ENCODE assay signal across 14 cellular contexts in the genomic region with DNA sequence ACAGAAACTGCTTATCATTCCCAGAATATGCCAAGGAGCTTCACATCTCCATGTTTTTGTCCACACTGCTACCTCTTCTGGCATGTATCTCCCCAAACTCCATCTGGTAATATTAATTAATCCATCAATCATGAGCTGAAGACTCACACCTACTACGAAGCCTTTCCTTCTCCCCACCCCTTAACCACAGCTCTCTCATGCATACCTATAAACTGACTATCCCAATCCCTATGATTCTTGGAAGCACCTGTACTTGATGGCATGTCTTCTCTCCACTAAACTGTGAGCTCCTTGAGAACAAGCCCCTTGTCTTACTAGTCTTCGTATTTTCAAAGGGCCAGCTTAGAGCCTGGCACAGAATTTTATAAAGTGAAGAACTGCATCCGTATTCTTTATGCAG. TPM values are rescaled to one million over a fixed set of nuclear protein-coding genes. Genes with fewer than 3 reads are reported as not detected.
DNase-seq lines count a peak whose midpoint lies in the region; ATAC-seq and TF ChIP-seq lines count a peak whose summit lies in the region.
"Had no signal": no experiment of that assay in that cellular context is flagged by ENCODE, and none has a peak within 500 bp of the region (broad histone marks: within the 10 kb centered on the region; RNA-seq: fewer than 3 reads in every experiment).

No MANE protein-coding gene starts in this region.

- peak overlapping the region; percentile 30 for H3K27ac Mint-ChIP-seq in T-helper 17 cell
- peak overlapping the region; percentile 82 for H3K27ac Mint-ChIP-seq in dendritic cell treated with granulocyte-macrophage colony-stimulating factor and Interleukin-4, amounts not matched to agents 40 ng/mL and 50 ng/mL, for 4 days
- H3K27ac Mint-ChIP-seq: CD4-positive, alpha-beta memory T cell; HFFc6 had no signal

- ATAC-seq in T-helper 17 cell (no peak), foreskin keratinocyte (peak; percentile 85), GM18520 (IDR thresholded peaks at IDR 0.05; ENCODE audit: unreplicated experiment) (no peak), HG02973 (IDR thresholded peaks at IDR 0.05; ENCODE audit: unreplicated experiment) (no peak)
- ATAC-seq: A549 had no signal

- no peaks in the 10 kb centered on the region for H3K27me3 Mint-ChIP-seq in T-helper 17 cell
- H3K27me3 Mint-ChIP-seq in dendritic cell treated with granulocyte-macrophage colony-stimulating factor and Interleukin-4, amounts not matched to agents 40 ng/mL and 50 ng/mL, for 4 days = no peaks in the 10 kb centered on the region
- H3K27me3 Mint-ChIP-seq: CD4-positive, alpha-beta memory T cell had no signal

- DNase-seq in T-helper 17 cell (no peak), foreskin keratinocyte (peak; percentile 50 to 79), LoVo (ENCODE audit: low spot score) (no peak), HK-2 (ENCODE audit: unreplicated experiment) (no peak)
- DNase-seq: BE2C; CD4-positive, alpha-beta memory T cell; DMS79; HCEC 1CT; HFFc6 had no signal

- no peaks in the 10 kb centered on the region for H3K9me3 Mint-ChIP-seq in dendritic cell treated with granulocyte-macrophage colony-stimulating factor and Interleukin-4, amounts not matched to agents 40 ng/mL and 50 ng/mL, for 4 days
- H3K9me3 Mint-ChIP-seq: CD4-positive, alpha-beta memory T cell; HFFc6 had no signal

- no peak for TF ChIP-seq CTCF in foreskin keratinocyte (conservative IDR thresholded peaks at IDR 0.05)

- intact Hi-C loops in dendritic cell treated with granulocyte-macrophage colony-stimulating factor and Interleukin-4, amounts not matched to agents 40 ng/mL and 50 ng/mL, for 4 days (cut with micrococcal nuclease) = loop anchor here (10.0 kb wide), 1 partner anchor 71 kb away; no protein-coding TSS in a partner anchor

- H3K27me3 ChIP-seq in foreskin keratinocyte = no peaks in the 10 kb centered on the region
- H3K27me3 ChIP-seq: BE2C had no signal

- H3K4me3 Mint-ChIP-seq in T-helper 17 cell = no peak overlapping the region
- no peak overlapping the region for H3K4me3 Mint-ChIP-seq in dendritic cell treated with granulocyte-macrophage colony-stimulating factor and Interleukin-4, amounts not matched to agents 40 ng/mL and 50 ng/mL, for 4 days
- H3K4me3 Mint-ChIP-seq: CD4-positive, alpha-beta memory T cell; HFFc6 had no signal

- no peak overlapping the region for H3K27ac ChIP-seq in foreskin keratinocyte
- H3K27ac ChIP-seq: A549, C4-2B had no signal

- no peaks in the 10 kb centered on the region for H3K9me3 ChIP-seq in T-helper 17 cell (ENCODE audit: control insufficient read depth, low read length, poor library complexity, severe bottlenecking)
- H3K9me3 ChIP-seq: A549, BE2C had no signal

- H3K4me1 Mint-ChIP-seq in T-helper 17 cell = peaks cover 15% of the 10 kb centered on the region
- peaks cover 67% of the 10 kb centered on the region for H3K4me1 Mint-ChIP-seq in dendritic cell treated with granulocyte-macrophage colony-stimulating factor and Interleukin-4, amounts not matched to agents 40 ng/mL and 50 ng/mL, for 4 days (ENCODE audit: low read depth)

- H3K36me3 Mint-ChIP-seq in T-helper 17 cell (ENCODE audit: low read depth) = peaks cover 8% of the 10 kb centered on the region
- peaks cover 56% of the 10 kb centered on the region for H3K36me3 Mint-ChIP-seq in dendritic cell treated with granulocyte-macrophage colony-stimulating factor and Interleukin-4, amounts not matched to agents 40 ng/mL and 50 ng/mL, for 4 days (ENCODE audit: low read depth)

- peaks cover 7% of the 10 kb centered on the region for H3K4me1 ChIP-seq in foreskin keratinocyte
- H3K4me1 ChIP-seq: A549, BE2C had no signal

RNA-seq across cellular contexts. Expression of a gene that starts 47.3 kb away (rescaled TPM):
- 100 to 1,000 TPM; 139 to 169 TPM for total RNA-seq in T-helper 17 cell
- 11.6 and 12.7 TPM in 2 replicates for total RNA-seq in foreskin keratinocyte
- polyA plus RNA-seq in foreskin keratinocyte = 8.1 and 10.7 TPM in 2 replicates

Comparison
In these comparisons a context has a peak if more than half of its experiments do, and no peak if none do; other contexts are left out.
1. DNase-seq: peak in foreskin keratinocyte (2 of 2); none in T-helper 17 cell (0 of 3), LoVo (single experiment) and HK-2 (single experiment).
2. RNA of a gene that starts 47.3 kb away (total RNA-seq): 139 to 169 TPM in T-helper 17 cell; 11.6 to 12.7 TPM in foreskin keratinocyte; every median in the first group is over 10 times any median in the second.